In genomic region chr2:197777823-197778407, GRCh38 we compare ENCODE assay signal across 9 cellular contexts. TPM values are rescaled to one million over a fixed set of nuclear protein-coding genes. Genes with fewer than 3 reads are reported as not detected.
DNase-seq lines count a peak whose midpoint lies in the region; ATAC-seq, FAIRE-seq and TF ChIP-seq lines count a peak whose summit lies in the region.
"Had no signal": no experiment of that assay in that cellular context is flagged by ENCODE, and none has a peak within 500 bp of the region (broad histone marks: within the 10 kb centered on the region; RNA-seq: fewer than 3 reads in every experiment).

No MANE protein-coding gene starts in this region.

- no peak overlapping the region for H3K23ac ChIP-seq in H9 (ENCODE audit: insufficient read length, low read depth, low read length)

- no peaks in the 10 kb centered on the region for H3K27me3 Mint-ChIP-seq in H9 (ENCODE audit: low read depth)

- H4K20me1 ChIP-seq in H9 (ENCODE audit: control insufficient read depth, insufficient read depth, insufficient read length) = no peaks in the 10 kb centered on the region
- H4K20me1 ChIP-seq: BLaER1 treated with 17β-estradiol and CSF1 and Interleukin-3, amounts not matched to agents 10 nM and 100 nM had no signal

- no peak overlapping the region for H2AFZ ChIP-seq in H9 (ENCODE audit: low read length)

- H2AK5ac ChIP-seq in H9 (ENCODE audit: insufficient read length, low read length) = no peak overlapping the region

- no peak overlapping the region for H2BK20ac ChIP-seq in H9 (ENCODE audit: low read depth, low read length, poor library complexity, severe bottlenecking)

- no peaks in the 10 kb centered on the region for H3K23me2 ChIP-seq in H9 (ENCODE audit: insufficient read length, low read depth, low read length, poor library complexity, severe bottlenecking)

- peak; percentile 82 for FAIRE-seq in small intestine (lab: Jason Lieb, UNC)

- no peak overlapping the region for H3K27ac Mint-ChIP-seq in H9

- no peak overlapping the region for H3T11ph ChIP-seq in H9 (ENCODE audit: low read length)

- H3K79me1 ChIP-seq in H9 (ENCODE audit: insufficient read depth, low read depth, low read length, poor library complexity, severe bottlenecking) = no peaks in the 10 kb centered on the region

- no peaks in the 10 kb centered on the region for H3K79me2 ChIP-seq in H9 (ENCODE audit: insufficient read depth, low read length)

- peak; percentile 20 for DNase-seq in DMS79 treated with DMSO at 0.1 percent for 48 hours (lab: John Stamatoyannopoulos, UW)
- no peak for DNase-seq in DMS79 (lab: John Stamatoyannopoulos, UW)
- DNase-seq in H9 = no peak
- peak; percentile 72 for DNase-seq in fibroblast of the aortic adventitia (ENCODE audit: low read depth)
- DNase-seq in small intestine = peak; percentile 31

- H3K9me3 ChIP-seq in H9 (ENCODE audit: control insufficient read depth, low read depth, low read length) (no peaks in the 10 kb centered on the region), small intestine (ENCODE audit: control insufficient read depth, low read depth) (no peaks in the 10 kb centered on the region)
- H3K9me3 ChIP-seq: BLaER1 treated with 17β-estradiol and CSF1 and Interleukin-3, amounts not matched to agents 10 nM and 100 nM had no signal

- no peak overlapping the region for H2BK5ac ChIP-seq in H9 (ENCODE audit: insufficient read length, low read length)

- H3K4me1 ChIP-seq in H9 (ENCODE audit: insufficient read depth, low read length) (no peaks in the 10 kb centered on the region), small intestine (ENCODE audit: control insufficient read depth in 2 of 2, insufficient read depth in 1 of 2, low read depth in 1 of 2, low read length in 1 of 2) (no peaks in the 10 kb centered on the region)

- no peak overlapping the region for H3K56ac ChIP-seq in H9 (ENCODE audit: insufficient read length, low read depth, low read length)

- H3K4me3 Mint-ChIP-seq in H9 = no peak overlapping the region

- peak; percentile 91 for TF ChIP-seq CTCF in H9 (conservative IDR thresholded peaks at IDR 0.05)
- TF ChIP-seq CTCF in fibroblast of the aortic adventitia (IDR thresholded peaks at IDR 0.05; ENCODE audit: insufficient read depth, low read length) = peak; percentile 50

- H4K91ac ChIP-seq in H9 (ENCODE audit: insufficient read length, low read depth, low read length) = no peak overlapping the region

- H3K4me2 ChIP-seq in H9 (ENCODE audit: insufficient read depth, insufficient read length, low read length) = no peak overlapping the region
- H3K4me2 ChIP-seq: BLaER1 treated with 17β-estradiol and CSF1 and Interleukin-3, amounts not matched to agents 10 nM and 100 nM had no signal

- no peaks in the 10 kb centered on the region for H3K36me3 ChIP-seq in small intestine (ENCODE audit: control insufficient read depth in 2 of 2, insufficient read depth in 2 of 2, low read length in 2 of 2)
- H3K36me3 ChIP-seq: BLaER1 treated with 17β-estradiol and CSF1 and Interleukin-3, amounts not matched to agents 10 nM and 100 nM had no signal

- no peaks in the 10 kb centered on the region for H3K4me1 Mint-ChIP-seq in H9

- H3K4ac ChIP-seq in H9 (ENCODE audit: low read depth, low read length) = no peak overlapping the region

- H2BK12ac ChIP-seq in H9 (ENCODE audit: insufficient read length, low read depth, low read length) = no peak overlapping the region

- H3K14ac ChIP-seq in H9 (ENCODE audit: insufficient read depth, low read length) = no peak overlapping the region

- WGBS in H9 (ENCODE audit: extremely low coverage, insufficient read length, low lambda C conversion rate) = no CpG with 5 or more reads among the region's 4 CpGs
- WGBS in small intestine, 3 donors = 23 to 28% (median 23%) methylated on average over 4 of the region's 4 CpGs

- no peaks in the 10 kb centered on the region for H3K27me3 ChIP-seq in H9 (ENCODE audit: insufficient read depth, low read length)
- no peaks in the 10 kb centered on the region for H3K27me3 ChIP-seq in small intestine (ENCODE audit: control insufficient read depth in 2 of 2, insufficient read depth in 2 of 2, low read length in 2 of 2)
- H3K27me3 ChIP-seq: BLaER1 treated with 17β-estradiol and CSF1 and Interleukin-3, amounts not matched to agents 10 nM and 100 nM had no signal

- no peak overlapping the region for H3K18ac ChIP-seq in H9 (ENCODE audit: insufficient read length, low read depth, low read length)

- H4K8ac ChIP-seq in H9 (replicated peaks; ENCODE audit: insufficient read length, low read depth, low read length) = no peak overlapping the region

- H3K9me3 Mint-ChIP-seq in H9 = no peaks in the 10 kb centered on the region

- H3K4me3 ChIP-seq in fibroblast of the aortic adventitia (ENCODE audit: low read depth, low read length) (no peak overlapping the region), small intestine (ENCODE audit: low read depth in 1 of 2, low read length in 2 of 2) (no peak overlapping the region)
- H3K4me3 ChIP-seq: BLaER1 treated with 17β-estradiol and CSF1 and Interleukin-3, amounts not matched to agents 10 nM and 100 nM had no signal

- H3K27ac ChIP-seq in H9 (ENCODE audit: insufficient read length, low read depth, low read length) = no peak overlapping the region
- H3K27ac ChIP-seq in small intestine (ENCODE audit: low read depth in 1 of 2, low read length in 1 of 2) = no peak overlapping the region
- H3K27ac ChIP-seq: BLaER1 treated with 17β-estradiol and CSF1 and Interleukin-3, amounts not matched to agents 10 nM and 100 nM had no signal

- no peak overlapping the region for H2BK15ac ChIP-seq in H9 (ENCODE audit: low read depth, low read length)

- no peak overlapping the region for H3K9ac ChIP-seq in H9 (ENCODE audit: extremely low read depth, insufficient read length, low read length)
- H3K9ac ChIP-seq: BLaER1 treated with 17β-estradiol and CSF1 and Interleukin-3, amounts not matched to agents 10 nM and 100 nM had no signal

- ATAC-seq in SK-N-SH treated with all-trans-retinoic acid at 6 μM for 48 hours (0 out of 3 replicates have a peak, but pooled peaks have one; percentile 41), GM21737 (IDR thresholded peaks at IDR 0.05; ENCODE audit: unreplicated experiment) (no peak), HG02623 (IDR thresholded peaks at IDR 0.05; ENCODE audit: unreplicated experiment) (no peak)

- no peak overlapping the region for H4K5ac ChIP-seq in H9 (ENCODE audit: insufficient read length, low read depth, low read length)

- H2BK120ac ChIP-seq in H9 (ENCODE audit: low read depth, low read length, poor library complexity, severe bottlenecking) = no peak overlapping the region

- no peaks in the 10 kb centered on the region for H3K36me3 Mint-ChIP-seq in H9 (ENCODE audit: insufficient read depth in 1 of 3, low read depth in 3 of 3)

TF ChIP-seq in SK-N-SH treated with all-trans-retinoic acid at 6 μM for 48 hours, 23 proteins besides CTCF, POLR2A, EP300 and RAD21:
- no peak for TF ChIP-seq ARNTL (CRISPR knock-in tag; IDR thresholded peaks at IDR 0.05; ENCODE audit: borderline replicate concordance, low read depth)
- no peak for TF ChIP-seq ZFP3 (CRISPR knock-in tag; IDR thresholded peaks at IDR 0.05)
- no peak for TF ChIP-seq ZC3H10 (CRISPR knock-in tag; IDR thresholded peaks at IDR 0.05)

RNA-seq across cellular contexts. Expression of gene BOLL, which starts 7.2 kb away (rescaled TPM):
- total RNA-seq in H9 (2021) (not detected in 2 replicates), fibroblast of the aortic adventitia (ENCODE audit: low replicate concordance) (not detected in 2 replicates)
- polyA plus RNA-seq in small intestine = not detected

RNA-seq across cellular contexts. Expression of gene PLCL1, which starts 26.5 kb away (rescaled TPM):
- total RNA-seq in H9 (2021) = 0.04 TPM in 1 of 2 replicates, not detected in the other
- total RNA-seq in fibroblast of the aortic adventitia (ENCODE audit: low replicate concordance) = 12.4 and 17.7 TPM in 2 replicates
- polyA plus RNA-seq in small intestine = under 1 TPM in 2 of 3 donors, not detected in 1; 0.58 to 0.81 TPM

Comparison
In these comparisons a context has a peak if more than half of its experiments do, and no peak if none do; other contexts are left out.
1. DNase-seq: peak in DMS79 treated with DMSO at 0.1 percent for 48 hours (single experiment), fibroblast of the aortic adventitia (single experiment) and small intestine (single experiment); none in DMS79 (single experiment) and H9 (single experiment).
2. RNA of gene PLCL1, which starts 26.5 kb away (total RNA-seq): 12.4 to 17.7 TPM in fibroblast of the aortic adventitia; 0.04 TPM in H9; every median in the first group is over 10 times any median in the second.